ENCODE assay signal across 21 cellular contexts in genomic region chr3:73661262-73661661, GRCh38. TPM values are rescaled to one million over a fixed set of nuclear protein-coding genes. Genes with fewer than 3 reads are reported as not detected.
DNase-seq lines count a peak whose midpoint lies in the region; ATAC-seq and TF ChIP-seq lines count a peak whose summit lies in the region.
"Had no signal": no experiment of that assay in that cellular context is flagged by ENCODE, and none has a peak within 500 bp of the region (broad histone marks: within the 10 kb centered on the region; RNA-seq: fewer than 3 reads in every experiment).

No MANE protein-coding gene starts in this region.

- no peak overlapping the region for H3K27ac ChIP-seq in stomach
- H3K27ac ChIP-seq: C4-2B, Peyer's patch, psoas muscle, transverse colon had no signal

- no peaks in the 10 kb centered on the region for H3K27me3 ChIP-seq in stomach
- H3K27me3 ChIP-seq: Peyer's patch, transverse colon had no signal

- intact Hi-C loops in stomach (cut with DNase I; ENCODE audit: low total_unique reads), result no loop called here

- no peaks in the 10 kb centered on the region for H3K36me3 ChIP-seq in stomach
- H3K36me3 ChIP-seq: Peyer's patch, transverse colon had no signal

- no peaks in the 10 kb centered on the region for H3K4me1 ChIP-seq in stomach
- H3K4me1 ChIP-seq: Peyer's patch, psoas muscle, transverse colon had no signal

- no peaks in the 10 kb centered on the region for H3K9me3 ChIP-seq in stomach
- H3K9me3 ChIP-seq: Peyer's patch, psoas muscle, transverse colon had no signal

- TF ChIP-seq POLR2A in stomach (IDR thresholded peaks at IDR 0.05), result no peak

- no peak for TF ChIP-seq CTCF in stomach (IDR thresholded peaks at IDR 0.05)

- TF ChIP-seq EP300 in stomach (IDR thresholded peaks at IDR 0.05), result no peak

- ATAC-seq in esophagus mucosa (peak; percentile 69), GM21737 (IDR thresholded peaks at IDR 0.05; ENCODE audit: unreplicated experiment) (no peak), GM18858 (IDR thresholded peaks at IDR 0.05; ENCODE audit: unreplicated experiment) (no peak)
- ATAC-seq: psoas muscle had no signal

- peak; percentile 54 for DNase-seq in GM04504 (ENCODE audit: low read depth)
- peak; percentile 10 for DNase-seq in RPMI7951 (ENCODE audit: low read depth)
- DNase-seq in renal cortical epithelial cell (ENCODE audit: low read depth), result peak; percentile 7
- DNase-seq in GM03348 (ENCODE audit: low spot score), result no peak
- no peak for DNase-seq in stomach
- DNase-seq: activated CD4-positive, alpha-beta T cell treated with anti-CD3 and anti-CD28 coated beads, Interleukin-2, amount 10 ng/mL, durations not matched to agents 7 days and 5 days; aorta; DMS153; erythroblast; kidney; midbrain; NCI-H1092; NCI-H774; Peyer's patch; psoas muscle; stimulated activated naive CD4-positive, alpha-beta T cell treated with Interleukin-2 at 50 U/mL for 16 hours; transverse colon had no signal

- no peak overlapping the region for H3K4me3 ChIP-seq in stomach
- H3K4me3 ChIP-seq: Peyer's patch, psoas muscle, transverse colon had no signal

RNA-seq across cellular contexts. Expression of gene PDZRN3, which starts 36.5 kb away (rescaled TPM):
- total RNA-seq in RPMI7951 (2014; rRNA removed; shearing (Covaris generic)), result 3.5 and 3.8 TPM in 2 replicates
- total RNA-seq in esophagus mucosa (18.2 TPM), renal cortical epithelial cell (0.17 and 0.30 TPM in 2 replicates), stomach (100 to 1,000 TPM in 2 of 5 donors, 10 to 100 TPM in 3; 57.1 to 174 (median 80.6) TPM)
- polyA plus RNA-seq in stomach, result 10 to 100 TPM; 21.9 to 38.6 (median 26.3) TPM
- total RNA-seq: activated CD4-positive, alpha-beta T cell treated with anti-CD3 and anti-CD28 coated beads, Interleukin-2, amount 10 ng/mL, durations not matched to agents 7 days and 5 days had no signal

Comparison
In these comparisons a context has a peak if more than half of its experiments do, and no peak if none do; other contexts are left out.
1. DNase-seq: peak in GM04504 (single experiment), RPMI7951 (single experiment) and renal cortical epithelial cell (single experiment); none in GM03348 (single experiment) and stomach (single experiment).